Comparison of ENCODE assay signal across 8 cellular contexts in genomic region chr2:233387667-233388528, GRCh38. TPM values are rescaled to one million over a fixed set of nuclear protein-coding genes. Genes with fewer than 3 reads are reported as not detected.
A peak's percentile ranks its signal among the peaks of the same experiment; 100 is the strongest.
DNase-seq lines count a peak whose midpoint lies in the region; ATAC-seq, FAIRE-seq and TF ChIP-seq lines count a peak whose summit lies in the region.

No MANE protein-coding gene starts in this region.

- peak; percentile 13 for FAIRE-seq in pancreas (lab: Jason Lieb, UNC)

- peaks cover 100% of the 10 kb centered on the region for H4K20me1 ChIP-seq in BLaER1

- peaks cover 14% of the 10 kb centered on the region; the same call in 1 of the 2 replicates for H3K9me3 ChIP-seq in BLaER1
- H3K9me3 ChIP-seq in pancreas = no peaks in the 10 kb centered on the region

- H3K36me3 ChIP-seq in BLaER1 (peaks cover 64% of the 10 kb centered on the region), pancreas (no peaks in the 10 kb centered on the region)

- peak overlapping the region; percentile 96 for H3K4me2 ChIP-seq in BLaER1

- H3K4me1 ChIP-seq in BLaER1 (peaks cover 91% of the 10 kb centered on the region), pancreas (peaks cover 6 to 8% (median 7%) of the 10 kb centered on the region in 3 donors)

- DNase-seq in RWPE1 (ENCODE audit: low spot score) (no peak), fibroblast of the conjunctiva (ENCODE audit: low read depth) (peak; percentile 91), pancreas (peak; percentile 74 to 92 (median 85)), NCI-H128 (lab: John Stamatoyannopoulos, UW; ENCODE audit: unreplicated experiment) (no peak), NCI-H524 treated with DMSO at 0.1 percent for 48 hours (lab: John Stamatoyannopoulos, UW) (no peak)
- no peak for DNase-seq in activated CD4-positive, alpha-beta T cell treated with anti-CD3 and anti-CD28 coated beads for 4 hours
- no peak for DNase-seq in activated CD8-positive, alpha-beta memory T cell treated with anti-CD3 and anti-CD28 coated beads, Interleukin-2, amount 50 U/mL, for 48 hours

- CTCF ChIA-PET in RWPE1 (lab: Yijun Ruan, JAX) = interaction anchor here (0.5 to 0.6 kb wide), 2 partner anchors 12 to 17 kb away, joined by 3 read pairs; no protein-coding TSS in a partner anchor

- POLR2A ChIA-PET in RWPE1 (lab: Yijun Ruan, JAX; ENCODE audit: low non-redundant PET) = no interaction called here

- no peak for TF ChIP-seq CTCF in RWPE1 (conservative IDR thresholded peaks at IDR 0.05; ENCODE audit: low read depth)
- TF ChIP-seq CTCF in pancreas (IDR thresholded peaks at IDR 0.05) = no peak

- ATAC-seq in pancreas = peak; percentile 89 to 96 (median 91)

- H3K27ac ChIP-seq in BLaER1 (peak overlapping the region; percentile 88), RWPE1 (peak overlapping the region; percentile 78), pancreas (no peak overlapping the region)

- intact Hi-C loops in pancreas (cut with DNase I) = no loop called here

- WGBS in pancreas, 2 donors = 27 to 32% methylated on average over 25 of the region's 25 CpGs

- H3K27me3 ChIP-seq in BLaER1 (no peaks in the 10 kb centered on the region), pancreas (no peaks in the 10 kb centered on the region)

- peak overlapping the region; percentile 84; the same call in 1 of the 2 replicates for H3K9ac ChIP-seq in BLaER1

- H3K4me3 ChIP-seq in BLaER1 = peak overlapping the region; percentile 57
- no peak overlapping the region for H3K4me3 ChIP-seq in pancreas

RNA-seq across cellular contexts. Expression of gene DGKD, which starts 33.6 kb away (rescaled TPM):
- total RNA-seq in pancreas = 10 to 100 TPM in 1 of 6 donors, 1 to 10 TPM in 5; 6.7 to 16.3 (median 8.9) TPM
- 10 to 100 TPM in 1 of 2 donors, 1 to 10 TPM in 1; 8.9 to 12.4 TPM for polyA plus RNA-seq in pancreas

Comparison
In these comparisons a context has a peak if more than half of its experiments do, and no peak if none do; other contexts are left out.
1. H3K27ac ChIP-seq: peak in BLaER1 (single experiment) and RWPE1 (single experiment); none in pancreas (0 of 4).
2. DNase-seq: peak in fibroblast of the conjunctiva (single experiment) and pancreas (6 of 6); none in RWPE1 (single experiment), activated CD4-positive, alpha-beta T cell treated with anti-CD3 and anti-CD28 coated beads for 4 hours (0 of 2), activated CD8-positive, alpha-beta memory T cell treated with anti-CD3 and anti-CD28 coated beads, Interleukin-2, amount 50 U/mL, for 48 hours (single experiment), NCI-H128 (single experiment) and NCI-H524 treated with DMSO at 0.1 percent for 48 hours (single experiment).